8 cellular contexts compared by ENCODE assay signal in genomic region chr9:35102769-35103659, GRCh38. TPM values are rescaled to one million over a fixed set of nuclear protein-coding genes. Genes with fewer than 3 reads are reported as not detected.
DNase-seq lines count a peak whose midpoint lies in the region; ATAC-seq and TF ChIP-seq lines count a peak whose summit lies in the region.

TSS of gene STOML2 (minus strand) at chr9:35103131. CDS start at chr9:35103094, 37 bp downstream.

- DNase-seq in DMS153 treated with DMSO at 0.1 percent for 48 hours (lab: John Stamatoyannopoulos, UW; ENCODE audit: unreplicated experiment) (peak; percentile 88), KBM-7 (peak; percentile 96)
- peak; percentile 91 for DNase-seq in activated T-cell treated with anti-CD3 and anti-CD28 coated beads, Interleukin-2, amount 50 U/mL, for 24 hours
- peak; percentile 80 to 81 for DNase-seq in stimulated activated CD8-positive, alpha-beta memory T cell treated with anti-CD3 and anti-CD28 coated beads, Interleukin-7, amount 100 ng/mL, for 1 hour (ENCODE audit: low read depth in 2 of 2)

- peak within 1 kb of the TSS; percentile 82 to 92 for H3K27ac ChIP-seq in esophagus (ENCODE audit: low read depth in 2 of 2, low read length in 1 of 2)

- H3K27ac Mint-ChIP-seq in activated T-cell treated with anti-CD3 and anti-CD28 coated beads, Interleukin-2, amount 50 U/mL, for 24 hours = peak within 1 kb of the TSS; percentile 99

- H3K36me3 Mint-ChIP-seq in activated T-cell treated with anti-CD3 and anti-CD28 coated beads, Interleukin-2, amount 50 U/mL, for 24 hours (ENCODE audit: low read depth) = peaks cover 63% of the 10 kb centered on the region

- H3K27me3 ChIP-seq in esophagus (ENCODE audit: control insufficient read depth in 1 of 2, insufficient read depth in 2 of 2, low read length in 2 of 2) = no peaks in the 10 kb centered on the region
- H3K27me3 ChIP-seq in mucosa of stomach (ENCODE audit: control insufficient read depth, insufficient read depth, low read length) = no peaks in the 10 kb centered on the region

- H3K27me3 Mint-ChIP-seq in activated T-cell treated with anti-CD3 and anti-CD28 coated beads, Interleukin-2, amount 50 U/mL, for 24 hours = no peaks in the 10 kb centered on the region

- H3K36me3 ChIP-seq in esophagus (ENCODE audit: control insufficient read depth in 2 of 2, insufficient read depth in 2 of 2, low read length in 1 of 2) = peaks cover 18 to 33% of the 10 kb centered on the region in 2 donors
- no peaks in the 10 kb centered on the region for H3K36me3 ChIP-seq in mucosa of stomach (ENCODE audit: control insufficient read depth, insufficient read depth, low read length)

- no peaks in the 10 kb centered on the region for H3K9me3 Mint-ChIP-seq in activated T-cell treated with anti-CD3 and anti-CD28 coated beads, Interleukin-2, amount 50 U/mL, for 24 hours

- in situ Hi-C loops in KBM-7 (cut with MboI; ENCODE audit: low pct_unique_long_range_greater_than_20kb, low sequenced_read_pairs) = loop anchor here (25.0 kb wide), 1 partner anchor 359 kb away; no protein-coding TSS in a partner anchor

- H3K4me1 ChIP-seq in esophagus (ENCODE audit: control insufficient read depth in 2 of 2, insufficient read depth in 2 of 2, low read length in 1 of 2) = peaks cover 4 to 11% of the 10 kb centered on the region in 2 donors
- peaks cover 21% of the 10 kb centered on the region for H3K4me1 ChIP-seq in mucosa of stomach (ENCODE audit: control insufficient read depth, insufficient read depth, low read length)

- peak; percentile 91 for ATAC-seq in GM21717 (IDR thresholded peaks at IDR 0.05; ENCODE audit: unreplicated experiment)

- peak within 1 kb of the TSS; percentile 96 for H3K9ac ChIP-seq in mucosa of stomach (ENCODE audit: low read length)

- H3K4me3 Mint-ChIP-seq in activated T-cell treated with anti-CD3 and anti-CD28 coated beads, Interleukin-2, amount 50 U/mL, for 24 hours = peak within 1 kb of the TSS; percentile 100

- H3K4me3 ChIP-seq in esophagus (ENCODE audit: low read depth in 1 of 2, low read length in 2 of 2) (peak within 1 kb of the TSS; percentile 66 to 86), mucosa of stomach (ENCODE audit: low read length) (peak within 1 kb of the TSS; percentile 89)

- peaks cover 32% of the 10 kb centered on the region for H3K4me1 Mint-ChIP-seq in activated T-cell treated with anti-CD3 and anti-CD28 coated beads, Interleukin-2, amount 50 U/mL, for 24 hours (ENCODE audit: low read depth)

- 1% methylated on average over 57 of the region's 57 CpGs for WGBS in esophagus, 2 donors

- H3K9me3 ChIP-seq in esophagus (ENCODE audit: control insufficient read depth in 2 of 2, insufficient read depth in 1 of 2, low read depth in 1 of 2, low read length in 1 of 2) = no peaks in the 10 kb centered on the region
- H3K9me3 ChIP-seq in mucosa of stomach (ENCODE audit: control insufficient read depth, low read length) = no peaks in the 10 kb centered on the region

TF ChIP-seq in PFSK-1, 5 proteins besides CTCF, POLR2A, EP300 and RAD21:
- TF ChIP-seq SIN3A (IDR thresholded peaks at IDR 0.05; ENCODE audit: borderline replicate concordance, insufficient read depth, low read length) (peak; percentile 92; the same call in 1 of the 2 replicates), FOXP2 (optimal IDR thresholded peaks at IDR 0.05; ENCODE audit: borderline replicate concordance, extremely low read depth, extremely low read length, insufficient read depth) (peak; percentile 63), REST (IDR thresholded peaks at IDR 0.05; ENCODE audit: insufficient read depth in 1 of 2, low read depth in 2 of 2, low read length in 2 of 2) (no peak), POLR2AphosphoS5 (IDR thresholded peaks at IDR 0.05; ENCODE audit: low read depth, low read length) (peak; percentile 84), TAF1 (IDR thresholded peaks at IDR 0.05; ENCODE audit: borderline replicate concordance, insufficient read depth, low read length) (peak; percentile 91; the same call in 1 of the 2 replicates)

RNA-seq across cellular contexts. Expression of gene STOML2, which starts in this region (rescaled TPM):
- polyA plus RNA-seq in PFSK-1 (2012; ENCODE audit: insufficient read length, low read depth) = 307 TPM
- polyA plus RNA-seq in esophagus = 100 to 1,000 TPM in 1 of 2 donors, 10 to 100 TPM in 1; 32.9 to 107 TPM

Comparison
In these comparisons a context has a peak if more than half of its experiments do, and no peak if none do; other contexts are left out.
1. Peak in every context shown above with its lines: DNase-seq, ATAC-seq, H3K4me3 ChIP-seq and H3K27ac ChIP-seq.